In genomic region chr5:171387255-171387969, GRCh38 we compare ENCODE assay signal across 1 cellular context.
TF ChIP-seq lines count a peak whose summit lies in the region.

TSS of gene NPM1 (plus strand) at chr5:171387849. CDS start at chr5:171387949, 100 bp downstream.

TF ChIP-seq in HepG2, 621 proteins besides CTCF, POLR2A, EP300 and RAD21 (continued from another document and continues in another):
- TF ChIP-seq AKNA (CRISPR knock-in tag; IDR thresholded peaks at IDR 0.05; ENCODE audit: borderline replicate concordance) (no peak), TGIF2 (CRISPR knock-in tag; IDR thresholded peaks at IDR 0.05) (peak; percentile 8; the same call in 1 of the 2 replicates), PITX1 (CRISPR knock-in tag; IDR thresholded peaks at IDR 0.05) (no peak), ZNF784 (CRISPR knock-in tag; IDR thresholded peaks at IDR 0.05; ENCODE audit: borderline replicate concordance) (peak; percentile 88; the same call in 1 of the 2 replicates), NONO (IDR thresholded peaks at IDR 0.05) (no peak), NONO (CRISPR knock-in tag; conservative IDR thresholded peaks at IDR 0.05) (peak; percentile 41; the same call in 1 of the 2 replicates), ZNF576 (CRISPR knock-in tag; IDR thresholded peaks at IDR 0.05) (no peak), YEATS2 (CRISPR knock-in tag; IDR thresholded peaks at IDR 0.05; ENCODE audit: borderline replicate concordance) (peak; percentile 87; the same call in 1 of the 2 replicates), ZMAT3 (CRISPR knock-in tag; conservative IDR thresholded peaks at IDR 0.05) (no peak; the same call in 1 of the 2 replicates), ARID3A (IDR thresholded peaks at IDR 0.05; ENCODE audit: low read depth, low read length) (no peak), ATF5 (CRISPR knock-in tag; IDR thresholded peaks at IDR 0.05; ENCODE audit: low read depth) (no peak), USF2 (IDR thresholded peaks at IDR 0.05; ENCODE audit: low read depth, low read length) (no peak), USF2 (CRISPR knock-in tag; IDR thresholded peaks at IDR 0.05; ENCODE audit: borderline replicate concordance) (no peak; the same call in 1 of the 2 replicates), ZNF280B (CRISPR knock-in tag; IDR thresholded peaks at IDR 0.05; ENCODE audit: borderline replicate concordance) (peak; percentile 65; the same call in 1 of the 2 replicates), GATAD1 (CRISPR knock-in tag; IDR thresholded peaks at IDR 0.05) (peak; percentile 84), PHF21A (CRISPR knock-in tag; IDR thresholded peaks at IDR 0.05) (no peak), SMARCE1 (IDR thresholded peaks at IDR 0.05; ENCODE audit: borderline replicate concordance) (no peak), HMGA1 (CRISPR knock-in tag; conservative IDR thresholded peaks at IDR 0.05) (0 out of 2 replicates have a peak, but pooled peaks have one; percentile 80), CENPX (CRISPR knock-in tag; IDR thresholded peaks at IDR 0.05) (no peak), MNT (IDR thresholded peaks at IDR 0.05) (peak; percentile 86), SUZ12 (IDR thresholded peaks at IDR 0.05; ENCODE audit: low read depth, low read length) (no peak), ETV5 (CRISPR knock-in tag; IDR thresholded peaks at IDR 0.05; ENCODE audit: borderline replicate concordance) (peak; percentile 42; the same call in 1 of the 2 replicates), NAIF1 (CRISPR knock-in tag; IDR thresholded peaks at IDR 0.05; ENCODE audit: borderline replicate concordance) (peak; percentile 69; the same call in 1 of the 2 replicates), ZNF737 (CRISPR knock-in tag; IDR thresholded peaks at IDR 0.05; ENCODE audit: borderline replicate concordance) (no peak), SKIL (CRISPR knock-in tag; IDR thresholded peaks at IDR 0.05; ENCODE audit: borderline replicate concordance) (no peak), LBX2 (CRISPR knock-in tag; IDR thresholded peaks at IDR 0.05; ENCODE audit: borderline replicate concordance) (no peak), MXD3 (CRISPR knock-in tag; IDR thresholded peaks at IDR 0.05) (peak; percentile 78; the same call in 1 of the 2 replicates), CBFB (CRISPR knock-in tag; IDR thresholded peaks at IDR 0.05) (peak; percentile 68; the same call in 1 of the 2 replicates), ZSCAN9 (CRISPR knock-in tag; IDR thresholded peaks at IDR 0.05; ENCODE audit: borderline replicate concordance) (peak; percentile 79), ZNF883 (CRISPR knock-in tag; IDR thresholded peaks at IDR 0.05; ENCODE audit: not compliant biosample characterization) (peak; percentile 69), KLF15 (CRISPR knock-in tag; IDR thresholded peaks at IDR 0.05; ENCODE audit: borderline replicate concordance) (no peak), ZFP62 (CRISPR knock-in tag; IDR thresholded peaks at IDR 0.05) (no peak), TAF1 (CRISPR knock-in tag; IDR thresholded peaks at IDR 0.05) (peak; percentile 98), ZNF713 (CRISPR knock-in tag; IDR thresholded peaks at IDR 0.05) (no peak), ZFP41 (CRISPR knock-in tag; IDR thresholded peaks at IDR 0.05; ENCODE audit: borderline replicate concordance) (peak; percentile 73; the same call in 1 of the 2 replicates), GTF3A (CRISPR knock-in tag; conservative IDR thresholded peaks at IDR 0.05) (no peak), ZMAT5 (CRISPR knock-in tag; IDR thresholded peaks at IDR 0.05; ENCODE audit: borderline replicate concordance, low read depth) (no peak), U2AF2 (IDR thresholded peaks at IDR 0.05; ENCODE audit: low read depth, low read length) (0 out of 2 replicates have a peak, but pooled peaks have one; percentile 16), CSRNP2 (CRISPR knock-in tag; conservative IDR thresholded peaks at IDR 0.05; ENCODE audit: low read depth) (no peak), ERF (CRISPR knock-in tag; IDR thresholded peaks at IDR 0.05) (peak; percentile 88), MAX (IDR thresholded peaks at IDR 0.05) (peak; percentile 89)
